Comparison of ENCODE assay signal across 1 cellular context in genomic region chr20:46523108-46523507, GRCh38.
TF ChIP-seq lines count a peak whose summit lies in the region.

No MANE protein-coding gene starts in this region.

TF ChIP-seq in HepG2, 621 proteins besides CTCF, POLR2A, EP300 and RAD21 (continues in another document):
- TF ChIP-seq TARDBP (CRISPR knock-in tag; IDR thresholded peaks at IDR 0.05): no peak
- TF ChIP-seq, protein P1, sequence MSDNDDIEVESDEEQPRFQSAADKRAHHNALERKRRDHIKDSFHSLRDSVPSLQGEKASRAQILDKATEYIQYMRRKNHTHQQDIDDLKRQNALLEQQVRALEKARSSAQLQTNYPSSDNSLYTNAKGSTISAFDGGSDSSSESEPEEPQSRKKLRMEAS (IDR thresholded peaks at IDR 0.05): 0 out of 2 replicates have a peak, but pooled peaks have one; percentile 19
- TF ChIP-seq, protein P2, sequence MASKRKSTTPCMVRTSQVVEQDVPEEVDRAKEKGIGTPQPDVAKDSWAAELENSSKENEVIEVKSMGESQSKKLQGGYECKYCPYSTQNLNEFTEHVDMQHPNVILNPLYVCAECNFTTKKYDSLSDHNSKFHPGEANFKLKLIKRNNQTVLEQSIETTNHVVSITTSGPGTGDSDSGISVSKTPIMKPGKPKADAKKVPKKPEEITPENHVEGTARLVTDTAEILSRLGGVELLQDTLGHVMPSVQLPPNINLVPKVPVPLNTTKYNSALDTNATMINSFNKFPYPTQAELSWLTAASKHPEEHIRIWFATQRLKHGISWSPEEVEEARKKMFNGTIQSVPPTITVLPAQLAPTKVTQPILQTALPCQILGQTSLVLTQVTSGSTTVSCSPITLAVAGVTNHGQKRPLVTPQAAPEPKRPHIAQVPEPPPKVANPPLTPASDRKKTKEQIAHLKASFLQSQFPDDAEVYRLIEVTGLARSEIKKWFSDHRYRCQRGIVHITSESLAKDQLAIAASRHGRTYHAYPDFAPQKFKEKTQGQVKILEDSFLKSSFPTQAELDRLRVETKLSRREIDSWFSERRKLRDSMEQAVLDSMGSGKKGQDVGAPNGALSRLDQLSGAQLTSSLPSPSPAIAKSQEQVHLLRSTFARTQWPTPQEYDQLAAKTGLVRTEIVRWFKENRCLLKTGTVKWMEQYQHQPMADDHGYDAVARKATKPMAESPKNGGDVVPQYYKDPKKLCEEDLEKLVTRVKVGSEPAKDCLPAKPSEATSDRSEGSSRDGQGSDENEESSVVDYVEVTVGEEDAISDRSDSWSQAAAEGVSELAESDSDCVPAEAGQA (IDR thresholded peaks at IDR 0.05; ENCODE audit: low read depth): peak; percentile 75
- TF ChIP-seq, protein P2 (CRISPR knock-in tag; IDR thresholded peaks at IDR 0.05; ENCODE audit: borderline replicate concordance): no peak
- TF ChIP-seq PHF21A (CRISPR knock-in tag; IDR thresholded peaks at IDR 0.05): peak; percentile 10; the same call in 1 of the 2 replicates
- no peak for TF ChIP-seq RBM39 (IDR thresholded peaks at IDR 0.05; ENCODE audit: low read depth, low read length, poor library complexity, severe bottlenecking)
- peak; percentile 40; the same call in 1 of the 2 replicates for TF ChIP-seq NCOA2 (CRISPR knock-in tag; IDR thresholded peaks at IDR 0.05)
- peak in 1 of 2 experiments; percentile 50; a peak in 2 of 4 replicates for TF ChIP-seq REST (IDR thresholded peaks at IDR 0.05; ENCODE audit: borderline replicate concordance in 1 of 2, low read depth in 1 of 2, low read length in 2 of 2)
- TF ChIP-seq MTA1 (CRISPR knock-in tag; IDR thresholded peaks at IDR 0.05; ENCODE audit: borderline replicate concordance): no peak
- TF ChIP-seq MYNN (CRISPR knock-in tag; IDR thresholded peaks at IDR 0.05; ENCODE audit: low read depth): no peak
- peak; percentile 88 for TF ChIP-seq HNF4A (CRISPR knock-in tag; IDR thresholded peaks at IDR 0.05)
- peak in 1 of 2 experiments; percentile 68; a peak in 1 of 4 replicates for TF ChIP-seq ATF4 (CRISPR knock-in tag; IDR thresholded peaks at IDR 0.05)
- TF ChIP-seq, protein P3, sequence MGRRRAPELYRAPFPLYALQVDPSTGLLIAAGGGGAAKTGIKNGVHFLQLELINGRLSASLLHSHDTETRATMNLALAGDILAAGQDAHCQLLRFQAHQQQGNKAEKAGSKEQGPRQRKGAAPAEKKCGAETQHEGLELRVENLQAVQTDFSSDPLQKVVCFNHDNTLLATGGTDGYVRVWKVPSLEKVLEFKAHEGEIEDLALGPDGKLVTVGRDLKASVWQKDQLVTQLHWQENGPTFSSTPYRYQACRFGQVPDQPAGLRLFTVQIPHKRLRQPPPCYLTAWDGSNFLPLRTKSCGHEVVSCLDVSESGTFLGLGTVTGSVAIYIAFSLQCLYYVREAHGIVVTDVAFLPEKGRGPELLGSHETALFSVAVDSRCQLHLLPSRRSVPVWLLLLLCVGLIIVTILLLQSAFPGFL (CRISPR knock-in tag; IDR thresholded peaks at IDR 0.05): no peak
- no peak for TF ChIP-seq JDP2 (CRISPR knock-in tag; IDR thresholded peaks at IDR 0.05; ENCODE audit: borderline replicate concordance)
- no peak for TF ChIP-seq NR2F6 (IDR thresholded peaks at IDR 0.05)
- peak; percentile 12; the same call in 1 of the 2 replicates for TF ChIP-seq NR2F6 (CRISPR knock-in tag; IDR thresholded peaks at IDR 0.05)
- peak; percentile 93 for TF ChIP-seq ZBTB21 (CRISPR knock-in tag; IDR thresholded peaks at IDR 0.05)
- TF ChIP-seq ZNF12 (CRISPR knock-in tag; IDR thresholded peaks at IDR 0.05): 0 out of 2 replicates have a peak, but pooled peaks have one; percentile 14
- no peak for TF ChIP-seq TBL1XR1 (IDR thresholded peaks at IDR 0.05; ENCODE audit: borderline replicate concordance, low read length, partially characterized antibody)
- no peak for TF ChIP-seq ZFP1 (CRISPR knock-in tag; IDR thresholded peaks at IDR 0.05)
- TF ChIP-seq FOXK1 (CRISPR knock-in tag; IDR thresholded peaks at IDR 0.05; ENCODE audit: borderline replicate concordance, low read depth): peak; percentile 62; the same call in 1 of the 2 replicates
- TF ChIP-seq PAXIP1 (CRISPR knock-in tag; conservative IDR thresholded peaks at IDR 0.05): peak; percentile 42; the same call in 1 of the 2 replicates
- TF ChIP-seq HIVEP1 (CRISPR knock-in tag; IDR thresholded peaks at IDR 0.05): no peak
- TF ChIP-seq ETV5 (CRISPR knock-in tag; IDR thresholded peaks at IDR 0.05; ENCODE audit: borderline replicate concordance): peak; percentile 44; the same call in 1 of the 2 replicates
- peak; percentile 76 for TF ChIP-seq HNF4G (IDR thresholded peaks at IDR 0.05; ENCODE audit: borderline replicate concordance, low read depth, low read length)
- TF ChIP-seq HNF4G (CRISPR knock-in tag; IDR thresholded peaks at IDR 0.05; ENCODE audit: borderline replicate concordance, low read depth): peak; percentile 71; the same call in 1 of the 2 replicates
- no peak for TF ChIP-seq SMARCC2 (IDR thresholded peaks at IDR 0.05)
- TF ChIP-seq, protein P4, sequence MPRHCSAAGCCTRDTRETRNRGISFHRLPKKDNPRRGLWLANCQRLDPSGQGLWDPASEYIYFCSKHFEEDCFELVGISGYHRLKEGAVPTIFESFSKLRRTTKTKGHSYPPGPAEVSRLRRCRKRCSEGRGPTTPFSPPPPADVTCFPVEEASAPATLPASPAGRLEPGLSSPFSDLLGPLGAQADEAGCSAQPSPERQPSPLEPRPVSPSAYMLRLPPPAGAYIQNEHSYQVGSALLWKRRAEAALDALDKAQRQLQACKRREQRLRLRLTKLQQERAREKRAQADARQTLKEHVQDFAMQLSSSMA (CRISPR knock-in tag; IDR thresholded peaks at IDR 0.05): no peak
- no peak for TF ChIP-seq ZNF563 (CRISPR knock-in tag; IDR thresholded peaks at IDR 0.05)
- TF ChIP-seq ZMAT3 (CRISPR knock-in tag; conservative IDR thresholded peaks at IDR 0.05): 0 out of 2 replicates have a peak, but pooled peaks have one; percentile 3
- 0 out of 2 replicates have a peak, but pooled peaks have one; percentile 27 for TF ChIP-seq ZNF205 (CRISPR knock-in tag; IDR thresholded peaks at IDR 0.05)
- TF ChIP-seq, protein P5, sequence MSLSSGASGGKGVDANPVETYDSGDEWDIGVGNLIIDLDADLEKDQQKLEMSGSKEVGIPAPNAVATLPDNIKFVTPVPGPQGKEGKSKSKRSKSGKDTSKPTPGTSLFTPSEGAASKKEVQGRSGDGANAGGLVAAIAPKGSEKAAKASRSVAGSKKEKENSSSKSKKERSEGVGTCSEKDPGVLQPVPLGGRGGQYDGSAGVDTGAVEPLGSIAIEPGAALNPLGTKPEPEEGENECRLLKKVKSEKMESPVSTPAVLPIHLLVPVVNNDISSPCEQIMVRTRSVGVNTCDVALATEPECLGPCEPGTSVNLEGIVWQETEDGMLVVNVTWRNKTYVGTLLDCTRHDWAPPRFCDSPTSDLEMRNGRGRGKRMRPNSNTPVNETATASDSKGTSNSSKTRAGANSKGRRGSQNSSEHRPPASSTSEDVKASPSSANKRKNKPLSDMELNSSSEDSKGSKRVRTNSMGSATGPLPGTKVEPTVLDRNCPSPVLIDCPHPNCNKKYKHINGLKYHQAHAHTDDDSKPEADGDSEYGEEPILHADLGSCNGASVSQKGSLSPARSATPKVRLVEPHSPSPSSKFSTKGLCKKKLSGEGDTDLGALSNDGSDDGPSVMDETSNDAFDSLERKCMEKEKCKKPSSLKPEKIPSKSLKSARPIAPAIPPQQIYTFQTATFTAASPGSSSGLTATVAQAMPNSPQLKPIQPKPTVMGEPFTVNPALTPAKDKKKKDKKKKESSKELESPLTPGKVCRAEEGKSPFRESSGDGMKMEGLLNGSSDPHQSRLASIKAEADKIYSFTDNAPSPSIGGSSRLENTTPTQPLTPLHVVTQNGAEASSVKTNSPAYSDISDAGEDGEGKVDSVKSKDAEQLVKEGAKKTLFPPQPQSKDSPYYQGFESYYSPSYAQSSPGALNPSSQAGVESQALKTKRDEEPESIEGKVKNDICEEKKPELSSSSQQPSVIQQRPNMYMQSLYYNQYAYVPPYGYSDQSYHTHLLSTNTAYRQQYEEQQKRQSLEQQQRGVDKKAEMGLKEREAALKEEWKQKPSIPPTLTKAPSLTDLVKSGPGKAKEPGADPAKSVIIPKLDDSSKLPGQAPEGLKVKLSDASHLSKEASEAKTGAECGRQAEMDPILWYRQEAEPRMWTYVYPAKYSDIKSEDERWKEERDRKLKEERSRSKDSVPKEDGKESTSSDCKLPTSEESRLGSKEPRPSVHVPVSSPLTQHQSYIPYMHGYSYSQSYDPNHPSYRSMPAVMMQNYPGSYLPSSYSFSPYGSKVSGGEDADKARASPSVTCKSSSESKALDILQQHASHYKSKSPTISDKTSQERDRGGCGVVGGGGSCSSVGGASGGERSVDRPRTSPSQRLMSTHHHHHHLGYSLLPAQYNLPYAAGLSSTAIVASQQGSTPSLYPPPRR (CRISPR knock-in tag; IDR thresholded peaks at IDR 0.05; ENCODE audit: borderline replicate concordance): peak; percentile 43; the same call in 1 of the 2 replicates
- no peak for TF ChIP-seq SP4 (CRISPR knock-in tag; IDR thresholded peaks at IDR 0.05)
- no peak for TF ChIP-seq ZNF672 (CRISPR knock-in tag; IDR thresholded peaks at IDR 0.05)
- no peak for TF ChIP-seq ZNF605 (CRISPR knock-in tag; IDR thresholded peaks at IDR 0.05)
- peak; percentile 62 for TF ChIP-seq HMG20A (CRISPR knock-in tag; IDR thresholded peaks at IDR 0.05; ENCODE audit: borderline replicate concordance)
